18 cellular contexts compared by ENCODE assay signal in the genomic region with DNA sequence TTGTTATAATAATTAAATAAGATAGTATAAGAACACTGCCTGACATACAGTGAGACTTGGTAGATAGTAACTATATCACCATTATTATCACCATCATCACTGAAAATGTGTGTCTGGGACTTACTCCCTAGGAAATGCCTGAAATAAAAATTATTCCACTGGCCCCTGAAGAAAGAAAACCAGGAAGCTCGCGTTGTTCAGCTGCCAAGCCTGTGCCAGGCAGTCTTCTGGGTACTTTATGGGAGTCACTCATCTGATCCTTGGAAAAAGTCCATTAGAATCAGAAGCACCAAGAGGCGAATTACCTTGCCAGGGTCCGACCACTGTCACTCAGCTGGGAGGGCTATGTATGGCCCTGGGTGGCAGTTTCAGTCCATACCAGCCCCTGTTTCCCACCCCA.
"Had no signal": no experiment of that assay in that cellular context is flagged by ENCODE, and none has a peak within 500 bp of the region (broad histone marks: within the 10 kb centered on the region; RNA-seq: fewer than 3 reads in every experiment).

No MANE protein-coding gene starts in this region.

- H3K27ac ChIP-seq: cardiac muscle cell, epithelial cell of prostate, foreskin keratinocyte, left ventricle myocardium inferior, vagina had no signal

- H3K36me3 ChIP-seq: cardiac muscle cell, vagina had no signal

- DNase-seq: activated CD4-positive, alpha-beta T cell treated with anti-CD3 and anti-CD28 coated beads for 36 hours; activated CD4-positive, alpha-beta T cell treated with anti-CD3 and anti-CD28 coated beads, Interleukin-2, amount 50 U/mL, for 48 hours; activated gamma-delta T cell treated with Interleukin-2 at 50 U/mL for 16 hours; foreskin keratinocyte; hippocampal formation; islet precursor cell; left ventricle myocardium inferior; nucleus accumbens; posterior cingulate gyrus; retina; stimulated activated CD4-positive, alpha-beta T cell treated with anti-CD3 and anti-CD28 coated beads, Interleukin-2, amount 100 ng/mL, for 24 hours; stimulated activated naive CD4-positive, alpha-beta T cell treated with Interleukin-2 at 50 U/mL for 16 hours had no signal

- H3K4me3 Mint-ChIP-seq: activated CD4-positive, alpha-beta T cell treated with anti-CD3 and anti-CD28 coated beads for 36 hours; natural killer cell treated with Interleukin-12 subunit alpha and Interleukin-12 subunit beta and Interleukin-15 and Interleukin-18, amount 100 ng/mL, for 72 hours had no signal

- H3K27me3 ChIP-seq: cardiac muscle cell, foreskin keratinocyte, tibial nerve, vagina had no signal

- ATAC-seq: activated CD4-positive, alpha-beta T cell treated with anti-CD3 and anti-CD28 coated beads for 36 hours; activated naive CD4-positive, alpha-beta T cell treated with anti-CD3 and anti-CD28 coated beads, Interleukin-2, amount 50 U/mL, for 72 hours; foreskin keratinocyte; natural killer cell treated with Interleukin-12 subunit alpha and Interleukin-12 subunit beta and Interleukin-15 and Interleukin-18, amount 100 ng/mL, for 72 hours had no signal

- H3K27ac Mint-ChIP-seq: activated CD4-positive, alpha-beta T cell treated with anti-CD3 and anti-CD28 coated beads for 36 hours; activated naive CD4-positive, alpha-beta T cell treated with anti-CD3 and anti-CD28 coated beads, Interleukin-2, amount 50 U/mL, for 72 hours; natural killer cell treated with Interleukin-12 subunit alpha and Interleukin-12 subunit beta and Interleukin-15 and Interleukin-18, amount 100 ng/mL, for 72 hours had no signal

- H3K9me3 Mint-ChIP-seq: activated naive CD4-positive, alpha-beta T cell treated with anti-CD3 and anti-CD28 coated beads, Interleukin-2, amount 50 U/mL, for 72 hours; natural killer cell treated with Interleukin-12 subunit alpha and Interleukin-12 subunit beta and Interleukin-15 and Interleukin-18, amount 100 ng/mL, for 72 hours had no signal

- H3K4me1 Mint-ChIP-seq: activated CD4-positive, alpha-beta T cell treated with anti-CD3 and anti-CD28 coated beads for 36 hours had no signal

- H3K9me3 ChIP-seq: left ventricle myocardium inferior, tibial nerve, vagina had no signal

- H3K4me1 ChIP-seq: tibial nerve, vagina had no signal

- H3K4me3 ChIP-seq: cardiac muscle cell, left ventricle myocardium inferior, tibial nerve, vagina had no signal
